17 cellular contexts compared by ENCODE assay signal in the genomic region with DNA sequence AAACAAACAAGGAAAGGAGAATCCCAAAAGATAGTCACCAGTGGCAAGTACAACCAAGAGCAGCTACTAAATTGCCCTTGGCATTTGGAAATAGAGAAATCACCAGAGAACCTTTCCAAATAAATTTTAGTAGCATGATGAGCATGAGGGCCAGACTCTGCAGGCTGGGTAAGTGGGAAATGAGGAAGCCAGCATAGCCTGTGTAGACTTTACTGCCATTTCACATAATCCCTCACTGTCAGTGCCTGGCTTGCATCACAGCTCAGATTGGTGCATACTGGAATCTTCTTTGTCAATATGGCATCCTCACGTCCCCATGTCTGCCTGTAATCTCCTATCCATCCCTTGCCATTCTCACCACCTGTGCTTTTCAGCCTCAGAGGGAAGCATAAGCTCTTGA. TPM values are rescaled to one million over a fixed set of nuclear protein-coding genes. Genes with fewer than 3 reads are reported as not detected.
DNase-seq lines count a peak whose midpoint lies in the region; TF ChIP-seq lines count a peak whose summit lies in the region.
"Had no signal": no experiment of that assay in that cellular context is flagged by ENCODE, and none has a peak within 500 bp of the region (broad histone marks: within the 10 kb centered on the region; RNA-seq: fewer than 3 reads in every experiment).

No MANE protein-coding gene starts in this region.

- H3K27me3 ChIP-seq in GM23248 (replicated peaks; ENCODE audit: insufficient read depth), result no peaks in the 10 kb centered on the region
- no peaks in the 10 kb centered on the region for H3K27me3 ChIP-seq in trophoblast cell (ENCODE audit: insufficient read depth, low read length)
- H3K27me3 ChIP-seq: BE2C, hepatocyte had no signal

- H2AK5ac ChIP-seq in trophoblast cell (ENCODE audit: low read length), result no peak overlapping the region

- H4K20me1 ChIP-seq in GM23248 (ENCODE audit: insufficient read depth), result no peaks in the 10 kb centered on the region

- H3K9me3 ChIP-seq in GM23248 (ENCODE audit: low read depth) (no peaks in the 10 kb centered on the region), trophoblast cell (ENCODE audit: insufficient read depth, low read depth, low read length) (no peaks in the 10 kb centered on the region)
- H3K9me3 ChIP-seq: BE2C had no signal

- H4K8ac ChIP-seq in trophoblast cell (ENCODE audit: low read depth, low read length), result peak overlapping the region; percentile 48

- no peaks in the 10 kb centered on the region for H3K79me1 ChIP-seq in trophoblast cell (ENCODE audit: low read length)

- 92 to 100% methylated on average over 1 of the region's 1 CpG for WGBS in GM23248 (ENCODE audit: low coverage in 1 of 2, low lambda C conversion rate in 2 of 2, missing lambda C conversion rate in 2 of 2), 2 experiments
- WGBS in trophoblast cell (ENCODE audit: extremely low coverage, insufficient coverage, insufficient read length), result no CpG with 5 or more reads among the region's 1 CpG

- peaks cover 75% of the 10 kb centered on the region for H3F3A ChIP-seq in GM23248 (ENCODE audit: insufficient read depth)

- peak overlapping the region; percentile 43 for H3K23ac ChIP-seq in trophoblast cell (ENCODE audit: low read length)

- H3K9me2 ChIP-seq in GM23248 (ENCODE audit: insufficient read depth), result no peaks in the 10 kb centered on the region

- H3K18ac ChIP-seq in trophoblast cell (ENCODE audit: low read length), result peak overlapping the region; percentile 51

- H3K36me3 ChIP-seq in GM23248 (ENCODE audit: low read depth) (peaks cover 62% of the 10 kb centered on the region), trophoblast cell (ENCODE audit: control insufficient read depth in 1 of 2, insufficient read depth in 2 of 2, low read length in 2 of 2) (peaks cover 0 to 3% of the 10 kb centered on the region in 2 experiments)
- H3K36me3 ChIP-seq: BE2C had no signal

- no peak overlapping the region for H4K12ac ChIP-seq in trophoblast cell (ENCODE audit: low read depth, low read length)

- H3K4ac ChIP-seq in trophoblast cell (ENCODE audit: low read depth, low read length), result no peak overlapping the region

- H3K4me2 ChIP-seq in GM23248 (ENCODE audit: unreplicated experiment) (no peak overlapping the region), trophoblast cell (ENCODE audit: low read length) (no peak overlapping the region)
- H3K4me2 ChIP-seq: hepatocyte had no signal

- no peak overlapping the region for H3K14ac ChIP-seq in trophoblast cell (ENCODE audit: low read length)

- in situ Hi-C loops in GM23248 (cut with MboI) (no loop called here), GM13976 (cut with MboI; ENCODE audit: low sequenced_read_pairs, unreplicated experiment) (no loop called here)

- H3K4me1 ChIP-seq in GM23248 (ENCODE audit: insufficient read depth) (peaks cover 57% of the 10 kb centered on the region), trophoblast cell (ENCODE audit: control insufficient read depth in 1 of 2, insufficient read depth in 2 of 2, low read length in 2 of 2) (no peaks in the 10 kb centered on the region)
- H3K4me1 ChIP-seq: BE2C had no signal

- H3K4me3 ChIP-seq in GM23248 (no peak overlapping the region), trophoblast cell (ENCODE audit: low read depth, low read length) (no peak overlapping the region)
- H3K4me3 ChIP-seq: hepatocyte had no signal

- no peak for TF ChIP-seq CTCF in GM13976 (IDR thresholded peaks at IDR 0.05; ENCODE audit: borderline replicate concordance, control extremely low read depth, extremely low read depth, insufficient read depth, missing control alignments)

- H3K79me2 ChIP-seq in GM23248 (ENCODE audit: insufficient read depth) (peaks cover 92% of the 10 kb centered on the region), trophoblast cell (ENCODE audit: control insufficient read depth, insufficient read depth, low read length, poor library complexity) (no peaks in the 10 kb centered on the region)

- H2AFZ ChIP-seq in GM23248, result no peak overlapping the region
- H2AFZ ChIP-seq in trophoblast cell (ENCODE audit: insufficient read depth, low read length, poor library complexity), result no peak overlapping the region
- H2AFZ ChIP-seq: hepatocyte had no signal

- H2BK120ac ChIP-seq in trophoblast cell (ENCODE audit: insufficient read depth, low read length, poor library complexity), result no peak overlapping the region

- H2BK12ac ChIP-seq in trophoblast cell (ENCODE audit: low read length), result no peak overlapping the region

- H3K9ac ChIP-seq in GM23248 (no peak overlapping the region), trophoblast cell (ENCODE audit: low read length) (no peak overlapping the region)

- H2BK5ac ChIP-seq in trophoblast cell (ENCODE audit: low read depth, low read length, poor library complexity), result no peak overlapping the region

- H3K27ac ChIP-seq in GM23248, result 0 out of 2 replicates have a peak overlapping the region, but pooled peaks have one; percentile 11
- H3K27ac ChIP-seq in angular gyrus (ENCODE audit: low read depth, low read length), result peak overlapping the region; percentile 34
- H3K27ac ChIP-seq in trophoblast cell (ENCODE audit: low read depth, low read length), result no peak overlapping the region
- H3K27ac ChIP-seq: hepatocyte had no signal

- DNase-seq in NOMO-1 treated with DMSO at 0.1 percent for 48 hours (lab: John Stamatoyannopoulos, UW; ENCODE audit: unreplicated experiment) (peak; percentile 21), NOMO-1 (lab: John Stamatoyannopoulos, UW; ENCODE audit: unreplicated experiment in 2 of 2) (no peak), GM23248 (no peak), trophoblast cell (peak; percentile 76 to 79), GM13976 (ENCODE audit: low spot score) (no peak), NCI-H774 (lab: John Stamatoyannopoulos, UW) (no peak), NCI-H82 (lab: John Stamatoyannopoulos, UW) (no peak)
- DNase-seq: 8988T; activated CD4-positive, alpha-beta T cell treated with anti-CD3 and anti-CD28 coated beads, Interleukin-2, amount 50 U/mL, for 4 hours; amygdala; BE2C; kidney; naive thymus-derived CD8-positive, alpha-beta T cell; NCI-H187 treated with DMSO at 0.1 percent for 48 hours; NCI-H345 had no signal

- no peak overlapping the region for H4K91ac ChIP-seq in trophoblast cell (ENCODE audit: low read depth, low read length)

RNA-seq across cellular contexts. Expression of a gene that starts 14.5 kb away (rescaled TPM):
- total RNA-seq in GM23248 (2014; rRNA removed; shearing (Covaris generic)), result 88.5 and 90.4 TPM in 2 replicates
- 128 and 129 TPM in 2 replicates for polyA plus RNA-seq in GM23248 (2016; fragmentation: Nextera tagmentation; extraction: Ambion mirVana)
- polyA plus RNA-seq in trophoblast cell (2013), result 98.6 and 107 TPM in 2 replicates

Comparison
In these comparisons a context has a peak if more than half of its experiments do, and no peak if none do; other contexts are left out.
1. DNase-seq: peak in NOMO-1 treated with DMSO at 0.1 percent for 48 hours (single experiment) and trophoblast cell (2 of 2); none in NOMO-1 (0 of 2), GM23248 (single experiment), GM13976 (single experiment), NCI-H774 (single experiment) and NCI-H82 (single experiment).